Comparison of ENCODE assay signal across 20 cellular contexts in genomic region chr22:17791196-17791595, GRCh38. TPM values are rescaled to one million over a fixed set of nuclear protein-coding genes. Genes with fewer than 3 reads are reported as not detected.
DNase-seq lines count a peak whose midpoint lies in the region; ATAC-seq and TF ChIP-seq lines count a peak whose summit lies in the region.
"Had no signal": no experiment of that assay in that cellular context is flagged by ENCODE, and none has a peak within 500 bp of the region (broad histone marks: within the 10 kb centered on the region; RNA-seq: fewer than 3 reads in every experiment).

No MANE protein-coding gene starts in this region.

- H3K27ac Mint-ChIP-seq in activated naive CD4-positive, alpha-beta T cell treated with anti-CD3 and anti-CD28 coated beads, Interleukin-2, amount 50 U/mL, for 24 hours = peak overlapping the region; percentile 14
- no peak overlapping the region for H3K27ac Mint-ChIP-seq in activated naive CD4-positive, alpha-beta T cell treated with anti-CD3 and anti-CD28 coated beads, Interleukin-2, amount 10 ng/mL, durations not matched to agents 7 days and 5 days
- peak overlapping the region; percentile 25 for H3K27ac Mint-ChIP-seq in central memory CD8-positive, alpha-beta T cell (ENCODE audit: low read depth)
- H3K27ac Mint-ChIP-seq in naive B cell (peak overlapping the region in 4 of 6 donors; percentile 15 to 67 (median 30)), natural killer cell (no peak overlapping the region)
- H3K27ac Mint-ChIP-seq: HFFc6 had no signal

- H3K27ac ChIP-seq in KOPT-K1 (ENCODE audit: low read depth, low read length, poor library complexity, severe bottlenecking) = peak overlapping the region; percentile 67
- H3K27ac ChIP-seq: HL-60 had no signal

- no peak for TF ChIP-seq CTCF in natural killer cell (IDR thresholded peaks at IDR 0.05)

- H3K27me3 Mint-ChIP-seq in activated naive CD4-positive, alpha-beta T cell treated with anti-CD3 and anti-CD28 coated beads, Interleukin-2, amount 50 U/mL, for 24 hours = no peaks in the 10 kb centered on the region
- no peaks in the 10 kb centered on the region for H3K27me3 Mint-ChIP-seq in activated naive CD4-positive, alpha-beta T cell treated with anti-CD3 and anti-CD28 coated beads, Interleukin-2, amount 10 ng/mL, durations not matched to agents 7 days and 5 days
- H3K27me3 Mint-ChIP-seq in central memory CD8-positive, alpha-beta T cell = no peaks in the 10 kb centered on the region
- H3K27me3 Mint-ChIP-seq in naive B cell (no peaks in the 10 kb centered on the region), natural killer cell (ENCODE audit: low read depth in 2 of 2) (peaks cover 0 to 4% of the 10 kb centered on the region in 2 donors)
- H3K27me3 Mint-ChIP-seq: CD4-positive, alpha-beta memory T cell had no signal

- no peaks in the 10 kb centered on the region for H3K4me1 Mint-ChIP-seq in activated naive CD4-positive, alpha-beta T cell treated with anti-CD3 and anti-CD28 coated beads, Interleukin-2, amount 50 U/mL, for 24 hours
- H3K4me1 Mint-ChIP-seq in activated naive CD4-positive, alpha-beta T cell treated with anti-CD3 and anti-CD28 coated beads, Interleukin-2, amount 10 ng/mL, durations not matched to agents 7 days and 5 days = peaks cover 4% of the 10 kb centered on the region
- no peaks in the 10 kb centered on the region for H3K4me1 Mint-ChIP-seq in central memory CD8-positive, alpha-beta T cell
- peaks cover 22 to 35% (median 28%) of the 10 kb centered on the region in 3 donors for H3K4me1 Mint-ChIP-seq in naive B cell
- peaks cover 0 to 7% of the 10 kb centered on the region in 2 donors for H3K4me1 Mint-ChIP-seq in natural killer cell

- no peak for DNase-seq in activated naive CD4-positive, alpha-beta T cell treated with anti-CD3 and anti-CD28 coated beads, Interleukin-2, amount 10 ng/mL, durations not matched to agents 7 days and 5 days
- no peak for DNase-seq in central memory CD8-positive, alpha-beta T cell (ENCODE audit: low spot score in 2 of 2)
- DNase-seq in naive B cell (no peak), GDM1 (lab: John Stamatoyannopoulos, UW) (no peak), SHP77 (lab: John Stamatoyannopoulos, UW) (no peak), natural killer cell (no peak)
- DNase-seq: 8988T; CD4-positive, alpha-beta memory T cell; DMS153; DMS79; GF-D8; GOT3; H7; HFFc6 had no signal

- intact Hi-C loops in natural killer cell (cut with micrococcal nuclease) = no loop called here

- no peak for ATAC-seq in central memory CD8-positive, alpha-beta T cell (replicated peaks; ENCODE audit: extremely low read depth, poor library complexity, severe bottlenecking)
- ATAC-seq in naive B cell (ENCODE audit: low read depth in 2 of 2) (no peak), natural killer cell (no peak)
- ATAC-seq: HCT116 had no signal

- no peaks in the 10 kb centered on the region for H3K36me3 ChIP-seq in KOPT-K1 (ENCODE audit: insufficient read depth, low read length)

- no peaks in the 10 kb centered on the region for H3K36me3 Mint-ChIP-seq in activated naive CD4-positive, alpha-beta T cell treated with anti-CD3 and anti-CD28 coated beads, Interleukin-2, amount 50 U/mL, for 24 hours
- no peaks in the 10 kb centered on the region for H3K36me3 Mint-ChIP-seq in activated naive CD4-positive, alpha-beta T cell treated with anti-CD3 and anti-CD28 coated beads, Interleukin-2, amount 10 ng/mL, durations not matched to agents 7 days and 5 days
- H3K36me3 Mint-ChIP-seq in central memory CD8-positive, alpha-beta T cell (ENCODE audit: insufficient read depth) = peaks cover 11% of the 10 kb centered on the region
- H3K36me3 Mint-ChIP-seq in naive B cell = peaks cover 0 to 15% of the 10 kb centered on the region in 2 donors
- H3K36me3 Mint-ChIP-seq in natural killer cell = no peaks in the 10 kb centered on the region
- H3K36me3 Mint-ChIP-seq: CD14-positive monocyte had no signal

- no peaks in the 10 kb centered on the region for H3K9me3 Mint-ChIP-seq in activated naive CD4-positive, alpha-beta T cell treated with anti-CD3 and anti-CD28 coated beads, Interleukin-2, amount 50 U/mL, for 24 hours
- no peaks in the 10 kb centered on the region for H3K9me3 Mint-ChIP-seq in activated naive CD4-positive, alpha-beta T cell treated with anti-CD3 and anti-CD28 coated beads, Interleukin-2, amount 10 ng/mL, durations not matched to agents 7 days and 5 days
- H3K9me3 Mint-ChIP-seq in central memory CD8-positive, alpha-beta T cell = no peaks in the 10 kb centered on the region
- H3K9me3 Mint-ChIP-seq in naive B cell (peaks cover 0 to 1% (median 0%) of the 10 kb centered on the region in 7 donors), natural killer cell (no peaks in the 10 kb centered on the region)
- H3K9me3 Mint-ChIP-seq: CD14-positive monocyte; CD4-positive, alpha-beta memory T cell; HFFc6 had no signal

- CTCF ChIA-PET in activated naive CD4-positive, alpha-beta T cell treated with anti-CD3 and anti-CD28 coated beads, Interleukin-2, amount 10 ng/mL, durations not matched to agents 7 days and 5 days (lab: Charles Lee) = no interaction called here

- no peak overlapping the region for H3K4me3 Mint-ChIP-seq in activated naive CD4-positive, alpha-beta T cell treated with anti-CD3 and anti-CD28 coated beads, Interleukin-2, amount 50 U/mL, for 24 hours
- no peak overlapping the region for H3K4me3 Mint-ChIP-seq in activated naive CD4-positive, alpha-beta T cell treated with anti-CD3 and anti-CD28 coated beads, Interleukin-2, amount 10 ng/mL, durations not matched to agents 7 days and 5 days
- no peak overlapping the region for H3K4me3 Mint-ChIP-seq in central memory CD8-positive, alpha-beta T cell
- peak overlapping the region in 2 of 8 donors; percentile 9 to 35 for H3K4me3 Mint-ChIP-seq in naive B cell
- no peak overlapping the region for H3K4me3 Mint-ChIP-seq in natural killer cell
- H3K4me3 Mint-ChIP-seq: CD14-positive monocyte; CD4-positive, alpha-beta memory T cell; HFFc6 had no signal

- H3K9me3 ChIP-seq in KOPT-K1 (ENCODE audit: insufficient read depth, low read length, poor library complexity, severe bottlenecking) = no peaks in the 10 kb centered on the region
- H3K9me3 ChIP-seq: BLaER1 had no signal

RNA-seq across cellular contexts. Expression of gene BID, which starts 16.9 kb away (rescaled TPM):
- 10 to 100 TPM; 18.2 to 29.9 (median 23.1) TPM for polyA plus RNA-seq in naive B cell (ENCODE audit: low read depth in 6 of 6)
- total RNA-seq in natural killer cell = 10 to 100 TPM; 40.9 to 42.4 (median 42.3) TPM

Comparison
In these comparisons a context has a peak if more than half of its experiments do, and no peak if none do; other contexts are left out.
1. H3K27ac Mint-ChIP-seq: peak in activated naive CD4-positive, alpha-beta T cell treated with anti-CD3 and anti-CD28 coated beads, Interleukin-2, amount 50 U/mL, for 24 hours (single experiment), central memory CD8-positive, alpha-beta T cell (single experiment) and naive B cell (4 of 6); none in activated naive CD4-positive, alpha-beta T cell treated with anti-CD3 and anti-CD28 coated beads, Interleukin-2, amount 10 ng/mL, durations not matched to agents 7 days and 5 days (single experiment) and natural killer cell (0 of 2).